ENCODE assay signal across 1 cellular context in the genomic region with DNA sequence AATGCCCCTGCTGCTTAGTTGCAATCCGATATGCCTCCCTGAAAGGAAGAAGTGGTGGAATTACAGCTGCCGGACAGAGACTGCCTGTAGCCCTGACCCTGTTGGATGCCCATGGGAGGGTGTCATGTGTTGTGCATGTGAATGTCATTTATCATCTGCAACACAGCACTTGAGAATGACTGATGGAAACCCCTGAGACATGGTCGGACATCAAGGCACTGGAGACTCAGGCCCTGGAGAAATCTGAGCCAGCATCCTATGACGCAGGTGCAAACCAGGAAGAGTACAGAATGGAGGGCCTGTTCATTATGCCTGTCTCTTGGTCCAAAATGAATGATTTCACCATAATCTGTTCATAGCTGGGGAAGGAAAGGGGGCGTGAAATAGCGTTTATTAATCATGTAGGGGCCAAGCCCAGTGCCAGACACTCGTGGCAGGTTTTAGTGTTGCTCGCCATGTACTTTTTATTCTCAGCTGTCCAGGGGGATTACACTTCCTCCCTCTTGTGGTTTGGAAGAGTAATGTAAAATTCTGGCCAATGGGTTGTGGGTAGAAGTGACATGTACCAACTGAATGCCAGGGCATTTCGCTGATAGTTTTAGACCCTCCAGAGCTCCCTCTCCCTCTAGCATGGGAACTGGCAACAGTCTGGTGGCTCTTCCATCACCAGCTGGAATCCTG.
TF ChIP-seq lines count a peak whose summit lies in the region.

No MANE protein-coding gene starts in this region.

TF ChIP-seq in H1, 55 proteins besides CTCF, POLR2A, EP300 and RAD21:
- TF ChIP-seq TAF1 (IDR thresholded peaks at IDR 0.05; ENCODE audit: low read depth, low read length) (no peak), KDM1A (IDR thresholded peaks at IDR 0.05; ENCODE audit: borderline replicate concordance, low read length) (no peak), SAP30 (IDR thresholded peaks at IDR 0.05; ENCODE audit: insufficient read depth, insufficient replicate concordance, low read length) (no peak), CEBPB (IDR thresholded peaks at IDR 0.05; ENCODE audit: low read depth, low read length) (no peak), GABPA (IDR thresholded peaks at IDR 0.05; ENCODE audit: borderline replicate concordance, insufficient read depth, low read length) (no peak), SIRT6 (IDR thresholded peaks at IDR 0.05; ENCODE audit: low read length) (no peak), PHF8 (conservative IDR thresholded peaks at IDR 0.05; ENCODE audit: low read depth, low read length) (no peak)
- TF ChIP-seq, protein P1, sequence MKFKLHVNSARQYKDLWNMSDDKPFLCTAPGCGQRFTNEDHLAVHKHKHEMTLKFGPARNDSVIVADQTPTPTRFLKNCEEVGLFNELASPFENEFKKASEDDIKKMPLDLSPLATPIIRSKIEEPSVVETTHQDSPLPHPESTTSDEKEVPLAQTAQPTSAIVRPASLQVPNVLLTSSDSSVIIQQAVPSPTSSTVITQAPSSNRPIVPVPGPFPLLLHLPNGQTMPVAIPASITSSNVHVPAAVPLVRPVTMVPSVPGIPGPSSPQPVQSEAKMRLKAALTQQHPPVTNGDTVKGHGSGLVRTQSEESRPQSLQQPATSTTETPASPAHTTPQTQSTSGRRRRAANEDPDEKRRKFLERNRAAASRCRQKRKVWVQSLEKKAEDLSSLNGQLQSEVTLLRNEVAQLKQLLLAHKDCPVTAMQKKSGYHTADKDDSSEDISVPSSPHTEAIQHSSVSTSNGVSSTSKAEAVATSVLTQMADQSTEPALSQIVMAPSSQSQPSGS (IDR thresholded peaks at IDR 0.05; ENCODE audit: low read length) = no peak
- TF ChIP-seq, protein P2, sequence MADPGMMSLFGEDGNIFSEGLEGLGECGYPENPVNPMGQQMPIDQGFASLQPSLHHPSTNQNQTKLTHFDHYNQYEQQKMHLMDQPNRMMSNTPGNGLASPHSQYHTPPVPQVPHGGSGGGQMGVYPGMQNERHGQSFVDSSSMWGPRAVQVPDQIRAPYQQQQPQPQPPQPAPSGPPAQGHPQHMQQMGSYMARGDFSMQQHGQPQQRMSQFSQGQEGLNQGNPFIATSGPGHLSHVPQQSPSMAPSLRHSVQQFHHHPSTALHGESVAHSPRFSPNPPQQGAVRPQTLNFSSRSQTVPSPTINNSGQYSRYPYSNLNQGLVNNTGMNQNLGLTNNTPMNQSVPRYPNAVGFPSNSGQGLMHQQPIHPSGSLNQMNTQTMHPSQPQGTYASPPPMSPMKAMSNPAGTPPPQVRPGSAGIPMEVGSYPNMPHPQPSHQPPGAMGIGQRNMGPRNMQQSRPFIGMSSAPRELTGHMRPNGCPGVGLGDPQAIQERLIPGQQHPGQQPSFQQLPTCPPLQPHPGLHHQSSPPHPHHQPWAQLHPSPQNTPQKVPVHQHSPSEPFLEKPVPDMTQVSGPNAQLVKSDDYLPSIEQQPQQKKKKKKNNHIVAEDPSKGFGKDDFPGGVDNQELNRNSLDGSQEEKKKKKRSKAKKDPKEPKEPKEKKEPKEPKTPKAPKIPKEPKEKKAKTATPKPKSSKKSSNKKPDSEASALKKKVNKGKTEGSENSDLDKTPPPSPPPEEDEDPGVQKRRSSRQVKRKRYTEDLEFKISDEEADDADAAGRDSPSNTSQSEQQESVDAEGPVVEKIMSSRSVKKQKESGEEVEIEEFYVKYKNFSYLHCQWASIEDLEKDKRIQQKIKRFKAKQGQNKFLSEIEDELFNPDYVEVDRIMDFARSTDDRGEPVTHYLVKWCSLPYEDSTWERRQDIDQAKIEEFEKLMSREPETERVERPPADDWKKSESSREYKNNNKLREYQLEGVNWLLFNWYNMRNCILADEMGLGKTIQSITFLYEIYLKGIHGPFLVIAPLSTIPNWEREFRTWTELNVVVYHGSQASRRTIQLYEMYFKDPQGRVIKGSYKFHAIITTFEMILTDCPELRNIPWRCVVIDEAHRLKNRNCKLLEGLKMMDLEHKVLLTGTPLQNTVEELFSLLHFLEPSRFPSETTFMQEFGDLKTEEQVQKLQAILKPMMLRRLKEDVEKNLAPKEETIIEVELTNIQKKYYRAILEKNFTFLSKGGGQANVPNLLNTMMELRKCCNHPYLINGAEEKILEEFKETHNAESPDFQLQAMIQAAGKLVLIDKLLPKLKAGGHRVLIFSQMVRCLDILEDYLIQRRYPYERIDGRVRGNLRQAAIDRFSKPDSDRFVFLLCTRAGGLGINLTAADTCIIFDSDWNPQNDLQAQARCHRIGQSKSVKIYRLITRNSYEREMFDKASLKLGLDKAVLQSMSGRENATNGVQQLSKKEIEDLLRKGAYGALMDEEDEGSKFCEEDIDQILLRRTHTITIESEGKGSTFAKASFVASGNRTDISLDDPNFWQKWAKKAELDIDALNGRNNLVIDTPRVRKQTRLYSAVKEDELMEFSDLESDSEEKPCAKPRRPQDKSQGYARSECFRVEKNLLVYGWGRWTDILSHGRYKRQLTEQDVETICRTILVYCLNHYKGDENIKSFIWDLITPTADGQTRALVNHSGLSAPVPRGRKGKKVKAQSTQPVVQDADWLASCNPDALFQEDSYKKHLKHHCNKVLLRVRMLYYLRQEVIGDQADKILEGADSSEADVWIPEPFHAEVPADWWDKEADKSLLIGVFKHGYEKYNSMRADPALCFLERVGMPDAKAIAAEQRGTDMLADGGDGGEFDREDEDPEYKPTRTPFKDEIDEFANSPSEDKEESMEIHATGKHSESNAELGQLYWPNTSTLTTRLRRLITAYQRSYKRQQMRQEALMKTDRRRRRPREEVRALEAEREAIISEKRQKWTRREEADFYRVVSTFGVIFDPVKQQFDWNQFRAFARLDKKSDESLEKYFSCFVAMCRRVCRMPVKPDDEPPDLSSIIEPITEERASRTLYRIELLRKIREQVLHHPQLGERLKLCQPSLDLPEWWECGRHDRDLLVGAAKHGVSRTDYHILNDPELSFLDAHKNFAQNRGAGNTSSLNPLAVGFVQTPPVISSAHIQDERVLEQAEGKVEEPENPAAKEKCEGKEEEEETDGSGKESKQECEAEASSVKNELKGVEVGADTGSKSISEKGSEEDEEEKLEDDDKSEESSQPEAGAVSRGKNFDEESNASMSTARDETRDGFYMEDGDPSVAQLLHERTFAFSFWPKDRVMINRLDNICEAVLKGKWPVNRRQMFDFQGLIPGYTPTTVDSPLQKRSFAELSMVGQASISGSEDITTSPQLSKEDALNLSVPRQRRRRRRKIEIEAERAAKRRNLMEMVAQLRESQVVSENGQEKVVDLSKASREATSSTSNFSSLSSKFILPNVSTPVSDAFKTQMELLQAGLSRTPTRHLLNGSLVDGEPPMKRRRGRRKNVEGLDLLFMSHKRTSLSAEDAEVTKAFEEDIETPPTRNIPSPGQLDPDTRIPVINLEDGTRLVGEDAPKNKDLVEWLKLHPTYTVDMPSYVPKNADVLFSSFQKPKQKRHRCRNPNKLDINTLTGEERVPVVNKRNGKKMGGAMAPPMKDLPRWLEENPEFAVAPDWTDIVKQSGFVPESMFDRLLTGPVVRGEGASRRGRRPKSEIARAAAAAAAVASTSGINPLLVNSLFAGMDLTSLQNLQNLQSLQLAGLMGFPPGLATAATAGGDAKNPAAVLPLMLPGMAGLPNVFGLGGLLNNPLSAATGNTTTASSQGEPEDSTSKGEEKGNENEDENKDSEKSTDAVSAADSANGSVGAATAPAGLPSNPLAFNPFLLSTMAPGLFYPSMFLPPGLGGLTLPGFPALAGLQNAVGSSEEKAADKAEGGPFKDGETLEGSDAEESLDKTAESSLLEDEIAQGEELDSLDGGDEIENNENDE (IDR thresholded peaks at IDR 0.05; ENCODE audit: insufficient replicate concordance, low read length) = no peak
- TF ChIP-seq, protein P3, sequence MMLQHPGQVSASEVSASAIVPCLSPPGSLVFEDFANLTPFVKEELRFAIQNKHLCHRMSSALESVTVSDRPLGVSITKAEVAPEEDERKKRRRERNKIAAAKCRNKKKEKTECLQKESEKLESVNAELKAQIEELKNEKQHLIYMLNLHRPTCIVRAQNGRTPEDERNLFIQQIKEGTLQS (IDR thresholded peaks at IDR 0.05; ENCODE audit: insufficient read depth, low read depth, low read length) = no peak
